Comparison of ENCODE assay signal across 21 cellular contexts in the genomic region with DNA sequence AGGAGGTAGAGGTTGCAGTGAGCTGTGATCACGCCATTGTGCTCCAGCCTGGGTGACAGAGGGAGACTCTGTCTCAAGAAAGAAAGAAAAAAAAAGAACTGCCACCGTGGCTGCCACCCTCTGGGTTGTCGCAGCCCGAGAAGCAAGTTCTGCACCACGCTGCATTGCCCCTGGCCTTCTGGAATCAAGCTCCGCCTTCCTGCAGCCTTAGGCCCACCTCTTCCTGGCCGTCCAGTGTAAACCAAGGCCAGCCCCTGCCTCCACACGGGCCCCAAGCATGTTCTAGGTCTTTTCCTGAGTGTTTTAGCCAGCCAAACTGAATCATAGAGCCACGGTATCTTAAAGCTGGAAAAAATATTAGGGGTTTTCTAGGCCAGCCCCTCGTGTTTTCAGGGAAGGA.
DNase-seq lines count a peak whose midpoint lies in the region; ATAC-seq and TF ChIP-seq lines count a peak whose summit lies in the region.
"Had no signal": no experiment of that assay in that cellular context is flagged by ENCODE, and none has a peak within 500 bp of the region (broad histone marks: within the 10 kb centered on the region; RNA-seq: fewer than 3 reads in every experiment).

No MANE protein-coding gene starts in this region.

- H3K14ac ChIP-seq in mesenchymal stem cell (ENCODE audit: low read length in 2 of 2) (no peak overlapping the region), trophoblast cell (ENCODE audit: low read length) (no peak overlapping the region)

- H3K36me3 ChIP-seq in H7 (replicated peaks; ENCODE audit: control insufficient read depth, insufficient read depth, low read length) = no peaks in the 10 kb centered on the region
- peaks cover 28 to 33% of the 10 kb centered on the region in 2 experiments for H3K36me3 ChIP-seq in mesenchymal stem cell (ENCODE audit: control insufficient read depth in 1 of 2, insufficient read depth in 2 of 2, low read depth in 1 of 2, low read length in 2 of 2)
- H3K36me3 ChIP-seq in upper lobe of right lung = no peaks in the 10 kb centered on the region
- H3K36me3 ChIP-seq in trophoblast cell (ENCODE audit: control insufficient read depth in 1 of 2, insufficient read depth in 2 of 2, low read length in 2 of 2) = no peaks in the 10 kb centered on the region
- H3K36me3 ChIP-seq in smooth muscle cell (ENCODE audit: low read depth) = no peaks in the 10 kb centered on the region

- no peak overlapping the region for H4K91ac ChIP-seq in mesenchymal stem cell (ENCODE audit: low read length)
- H4K91ac ChIP-seq in trophoblast cell (ENCODE audit: low read depth, low read length) = no peak overlapping the region

- peaks cover 7% of the 10 kb centered on the region for H3F3A ChIP-seq in smooth muscle cell (ENCODE audit: low read depth)

- peaks cover 1% of the 10 kb centered on the region for H3K4me1 ChIP-seq in mesenchymal stem cell (ENCODE audit: control insufficient read depth, insufficient read depth, low read depth, low read length)
- no peaks in the 10 kb centered on the region for H3K4me1 ChIP-seq in upper lobe of right lung
- H3K4me1 ChIP-seq in trophoblast cell (ENCODE audit: control insufficient read depth in 1 of 2, insufficient read depth in 2 of 2, low read length in 2 of 2) = no peaks in the 10 kb centered on the region
- H3K4me1 ChIP-seq in smooth muscle cell (ENCODE audit: low read depth) = peaks cover 5% of the 10 kb centered on the region
- H3K4me1 ChIP-seq: A549 had no signal

- H2AFZ ChIP-seq in mesenchymal stem cell (ENCODE audit: low read depth, low read length) (no peak overlapping the region), trophoblast cell (ENCODE audit: insufficient read depth, low read length, poor library complexity) (no peak overlapping the region), smooth muscle cell (ENCODE audit: low read depth) (no peak overlapping the region)

- 93% methylated on average over 10 of the region's 10 CpGs for WGBS in mesenchymal stem cell
- no CpG with 5 or more reads among the region's 10 CpGs for WGBS in trophoblast cell (ENCODE audit: extremely low coverage, insufficient coverage, insufficient read length)
- WGBS in smooth muscle cell (ENCODE audit: low lambda C conversion rate) = 81% methylated on average over 10 of the region's 10 CpGs

- H3K27me3 ChIP-seq in H7 (ENCODE audit: control insufficient read depth, insufficient read depth, low read length) (no peaks in the 10 kb centered on the region), mesenchymal stem cell (ENCODE audit: control insufficient read depth in 1 of 2, insufficient read depth in 1 of 2, low read length in 2 of 2) (no peaks in the 10 kb centered on the region), upper lobe of right lung (no peaks in the 10 kb centered on the region), trophoblast cell (ENCODE audit: insufficient read depth, low read length) (no peaks in the 10 kb centered on the region), smooth muscle cell (ENCODE audit: low read depth) (no peaks in the 10 kb centered on the region)

- H2BK15ac ChIP-seq in mesenchymal stem cell (ENCODE audit: low read depth, poor library complexity, severe bottlenecking) = no peak overlapping the region

- peak overlapping the region; percentile 84 to 92 for H3K27ac Mint-ChIP-seq in stimulated activated naive CD8-positive, alpha-beta T cell treated with anti-CD3 and anti-CD28 coated beads, Interleukin-15, amount 100 ng/mL, for 72 hours
- H3K27ac Mint-ChIP-seq: CD14-positive monocyte; CD4-positive, alpha-beta T cell; H9; HFFc6 had no signal

- H3K9ac ChIP-seq in mesenchymal stem cell (ENCODE audit: low read length) (no peak overlapping the region), trophoblast cell (ENCODE audit: low read length) (no peak overlapping the region), smooth muscle cell (ENCODE audit: low read depth) (no peak overlapping the region)

- no peak overlapping the region for H2BK120ac ChIP-seq in mesenchymal stem cell (ENCODE audit: low read depth, low read length)
- H2BK120ac ChIP-seq in trophoblast cell (ENCODE audit: insufficient read depth, low read length, poor library complexity) = no peak overlapping the region

- no peak overlapping the region for H2AK5ac ChIP-seq in mesenchymal stem cell (ENCODE audit: low read length, severe bottlenecking)
- no peak overlapping the region for H2AK5ac ChIP-seq in trophoblast cell (ENCODE audit: low read length)

- H4K8ac ChIP-seq in mesenchymal stem cell (ENCODE audit: low read length) = peak overlapping the region; percentile 14
- H4K8ac ChIP-seq in trophoblast cell (ENCODE audit: low read depth, low read length) = no peak overlapping the region

- no peak overlapping the region for H3K4me3 Mint-ChIP-seq in stimulated activated naive CD8-positive, alpha-beta T cell treated with anti-CD3 and anti-CD28 coated beads, Interleukin-15, amount 100 ng/mL, for 72 hours
- H3K4me3 Mint-ChIP-seq: CD14-positive monocyte; CD4-positive, alpha-beta T cell; CD8-positive, alpha-beta memory T cell; H9; HFFc6 had no signal

- H2BK12ac ChIP-seq in mesenchymal stem cell (ENCODE audit: low read length in 2 of 2) (no peak overlapping the region), trophoblast cell (ENCODE audit: low read length) (no peak overlapping the region)

- H3K79me2 ChIP-seq in trophoblast cell (ENCODE audit: control insufficient read depth, insufficient read depth, low read length, poor library complexity) = no peaks in the 10 kb centered on the region
- H3K79me2 ChIP-seq in smooth muscle cell (ENCODE audit: low read depth) = no peaks in the 10 kb centered on the region

- H2BK5ac ChIP-seq in mesenchymal stem cell (ENCODE audit: low read depth, low read length, poor library complexity, severe bottlenecking) = no peak overlapping the region
- no peak overlapping the region for H2BK5ac ChIP-seq in trophoblast cell (ENCODE audit: low read depth, low read length, poor library complexity)

- H3K18ac ChIP-seq in mesenchymal stem cell (ENCODE audit: low read depth in 1 of 2, low read length in 2 of 2) = no peak overlapping the region
- H3K18ac ChIP-seq in trophoblast cell (ENCODE audit: low read length) = no peak overlapping the region

- TF ChIP-seq CTCF in upper lobe of right lung (IDR thresholded peaks at IDR 0.05) (no peak), smooth muscle cell (IDR thresholded peaks at IDR 0.05; ENCODE audit: borderline replicate concordance, insufficient read depth, poor library complexity, severe bottlenecking) (no peak), omental fat pad (IDR thresholded peaks at IDR 0.05) (no peak)

- peaks cover 0 to 19% of the 10 kb centered on the region in 2 donors for H3K9me3 Mint-ChIP-seq in stimulated activated naive CD8-positive, alpha-beta T cell treated with anti-CD3 and anti-CD28 coated beads, Interleukin-15, amount 100 ng/mL, for 72 hours

- DNase-seq in stimulated activated naive CD8-positive, alpha-beta T cell treated with anti-CD3 and anti-CD28 coated beads, Interleukin-15, amount 100 ng/mL, for 72 hours = no peak
- DNase-seq in stimulated activated naive CD8-positive, alpha-beta T cell treated with anti-CD3 and anti-CD28 coated beads, Interleukin-15, Interleukin-2, amounts not matched to agents 100 U/mL and 50 U/mL, for 24 hours = no peak
- DNase-seq in H7 (peak; percentile 52), mesenchymal stem cell (no peak), upper lobe of right lung (peak; percentile 32), trophoblast cell (no peak), smooth muscle cell (lab: John Stamatoyannopoulos, UW; ENCODE audit: unreplicated experiment) (no peak), omental fat pad (ENCODE audit: low spot score) (no peak)
- DNase-seq: 8988T; ACHN; CD4-positive, alpha-beta T cell; CD8-positive, alpha-beta memory T cell; DMS 273 treated with DMSO at 0.1 percent for 48 hours; DMS79; EL; GDM1; H9; HFFc6 had no signal

- no peaks in the 10 kb centered on the region for H3K4me1 Mint-ChIP-seq in stimulated activated naive CD8-positive, alpha-beta T cell treated with anti-CD3 and anti-CD28 coated beads, Interleukin-15, amount 100 ng/mL, for 72 hours
- H3K4me1 Mint-ChIP-seq: CD14-positive monocyte; CD8-positive, alpha-beta memory T cell had no signal

- H3K23ac ChIP-seq in mesenchymal stem cell (ENCODE audit: low read length in 2 of 2) (no peak overlapping the region), trophoblast cell (ENCODE audit: low read length) (no peak overlapping the region)

- H3K27me3 Mint-ChIP-seq in stimulated activated naive CD8-positive, alpha-beta T cell treated with anti-CD3 and anti-CD28 coated beads, Interleukin-15, amount 100 ng/mL, for 72 hours = no peaks in the 10 kb centered on the region
- H3K27me3 Mint-ChIP-seq: CD4-positive, alpha-beta T cell; CD8-positive, alpha-beta memory T cell had no signal

- intact Hi-C loops in upper lobe of right lung (cut with DNase I) = no loop called here

- H3K4me2 ChIP-seq in mesenchymal stem cell (ENCODE audit: low read length, poor library complexity, severe bottlenecking) (no peak overlapping the region), trophoblast cell (ENCODE audit: low read length) (no peak overlapping the region), smooth muscle cell (no peak overlapping the region)
- H3K4me2 ChIP-seq: A549 had no signal

- H4K12ac ChIP-seq in trophoblast cell (ENCODE audit: low read depth, low read length) = no peak overlapping the region

- no peak for ATAC-seq in stimulated activated naive CD8-positive, alpha-beta T cell treated with anti-CD3 and anti-CD28 coated beads, Interleukin-15, amount 100 ng/mL, for 72 hours
- no peak for ATAC-seq in stimulated activated naive CD8-positive, alpha-beta T cell treated with anti-CD3 and anti-CD28 coated beads, Interleukin-15, Interleukin-2, amounts not matched to agents 100 U/mL and 50 U/mL, for 24 hours
- ATAC-seq in upper lobe of right lung (no peak), omental fat pad (ENCODE audit: low FRiP score) (no peak)
- ATAC-seq: A549, GM12878 had no signal

- no peaks in the 10 kb centered on the region for H4K20me1 ChIP-seq in smooth muscle cell (ENCODE audit: low read depth)

- H3K4ac ChIP-seq in mesenchymal stem cell (ENCODE audit: low read depth in 1 of 2, low read length in 2 of 2) = no peak overlapping the region
- H3K4ac ChIP-seq in trophoblast cell (ENCODE audit: low read depth, low read length) = no peak overlapping the region

- no peak overlapping the region for H3K27ac ChIP-seq in mesenchymal stem cell (ENCODE audit: low read length, poor library complexity, severe bottlenecking)
- H3K27ac ChIP-seq in upper lobe of right lung = no peak overlapping the region
- no peak overlapping the region for H3K27ac ChIP-seq in trophoblast cell (ENCODE audit: low read depth, low read length)
- H3K27ac ChIP-seq in smooth muscle cell (ENCODE audit: low read depth) = no peak overlapping the region
- H3K27ac ChIP-seq: A549 had no signal

- peaks cover 14% of the 10 kb centered on the region for H3K9me3 ChIP-seq in mesenchymal stem cell (ENCODE audit: control insufficient read depth, low read length)
- no peaks in the 10 kb centered on the region for H3K9me3 ChIP-seq in upper lobe of right lung
- no peaks in the 10 kb centered on the region for H3K9me3 ChIP-seq in trophoblast cell (ENCODE audit: insufficient read depth, low read depth, low read length)
- no peaks in the 10 kb centered on the region for H3K9me3 ChIP-seq in smooth muscle cell (replicated peaks; ENCODE audit: low read depth)
- H3K9me3 ChIP-seq: A549 had no signal

- no peak overlapping the region for H3K4me3 ChIP-seq in H7 (ENCODE audit: insufficient read depth, low read depth, low read length)
- H3K4me3 ChIP-seq in mesenchymal stem cell (ENCODE audit: insufficient read depth in 1 of 2, low read depth in 1 of 2, low read length in 2 of 2) = no peak overlapping the region
- H3K4me3 ChIP-seq in upper lobe of right lung = no peak overlapping the region
- no peak overlapping the region for H3K4me3 ChIP-seq in trophoblast cell (ENCODE audit: low read depth, low read length)
- no peak overlapping the region for H3K4me3 ChIP-seq in smooth muscle cell
- H3K4me3 ChIP-seq: A549, GM12878 had no signal

- peaks cover 10% of the 10 kb centered on the region for H3K79me1 ChIP-seq in mesenchymal stem cell (replicated peaks; ENCODE audit: low read length, poor library complexity, severe bottlenecking)
- no peaks in the 10 kb centered on the region for H3K79me1 ChIP-seq in trophoblast cell (ENCODE audit: low read length)

Comparison
In these comparisons a context has a peak if more than half of its experiments do, and no peak if none do; other contexts are left out.
1. DNase-seq: peak in H7 (single experiment) and upper lobe of right lung (single experiment); none in stimulated activated naive CD8-positive, alpha-beta T cell treated with anti-CD3 and anti-CD28 coated beads, Interleukin-15, amount 100 ng/mL, for 72 hours (0 of 2), stimulated activated naive CD8-positive, alpha-beta T cell treated with anti-CD3 and anti-CD28 coated beads, Interleukin-15, Interleukin-2, amounts not matched to agents 100 U/mL and 50 U/mL, for 24 hours (single experiment), mesenchymal stem cell (single experiment), trophoblast cell (0 of 2), smooth muscle cell (single experiment) and omental fat pad (single experiment).